Comparison of ENCODE assay signal across 1 cellular context in the genomic region with DNA sequence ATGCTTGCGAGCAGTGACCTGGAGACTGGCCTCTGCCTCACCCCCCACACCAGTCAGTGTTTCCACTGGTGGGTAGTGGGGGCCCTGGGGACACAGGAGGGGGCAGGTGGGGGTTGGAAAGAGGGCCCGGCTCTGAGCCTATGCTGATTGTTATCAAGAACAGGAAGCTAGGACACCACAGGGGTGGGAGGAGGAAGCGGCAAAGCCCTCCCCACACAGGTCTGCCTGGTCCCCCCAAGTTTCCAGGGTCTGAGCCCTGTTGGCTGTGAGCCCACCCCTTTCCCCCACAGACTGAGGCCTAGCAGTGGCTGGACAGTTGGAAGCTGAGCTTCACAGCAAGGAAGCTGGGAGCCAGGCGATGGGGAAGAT.
TF ChIP-seq lines count a peak whose summit lies in the region.

No MANE protein-coding gene starts in this region.

TF ChIP-seq in HepG2, 621 proteins besides CTCF, POLR2A, EP300 and RAD21:
- TF ChIP-seq, protein P1, sequence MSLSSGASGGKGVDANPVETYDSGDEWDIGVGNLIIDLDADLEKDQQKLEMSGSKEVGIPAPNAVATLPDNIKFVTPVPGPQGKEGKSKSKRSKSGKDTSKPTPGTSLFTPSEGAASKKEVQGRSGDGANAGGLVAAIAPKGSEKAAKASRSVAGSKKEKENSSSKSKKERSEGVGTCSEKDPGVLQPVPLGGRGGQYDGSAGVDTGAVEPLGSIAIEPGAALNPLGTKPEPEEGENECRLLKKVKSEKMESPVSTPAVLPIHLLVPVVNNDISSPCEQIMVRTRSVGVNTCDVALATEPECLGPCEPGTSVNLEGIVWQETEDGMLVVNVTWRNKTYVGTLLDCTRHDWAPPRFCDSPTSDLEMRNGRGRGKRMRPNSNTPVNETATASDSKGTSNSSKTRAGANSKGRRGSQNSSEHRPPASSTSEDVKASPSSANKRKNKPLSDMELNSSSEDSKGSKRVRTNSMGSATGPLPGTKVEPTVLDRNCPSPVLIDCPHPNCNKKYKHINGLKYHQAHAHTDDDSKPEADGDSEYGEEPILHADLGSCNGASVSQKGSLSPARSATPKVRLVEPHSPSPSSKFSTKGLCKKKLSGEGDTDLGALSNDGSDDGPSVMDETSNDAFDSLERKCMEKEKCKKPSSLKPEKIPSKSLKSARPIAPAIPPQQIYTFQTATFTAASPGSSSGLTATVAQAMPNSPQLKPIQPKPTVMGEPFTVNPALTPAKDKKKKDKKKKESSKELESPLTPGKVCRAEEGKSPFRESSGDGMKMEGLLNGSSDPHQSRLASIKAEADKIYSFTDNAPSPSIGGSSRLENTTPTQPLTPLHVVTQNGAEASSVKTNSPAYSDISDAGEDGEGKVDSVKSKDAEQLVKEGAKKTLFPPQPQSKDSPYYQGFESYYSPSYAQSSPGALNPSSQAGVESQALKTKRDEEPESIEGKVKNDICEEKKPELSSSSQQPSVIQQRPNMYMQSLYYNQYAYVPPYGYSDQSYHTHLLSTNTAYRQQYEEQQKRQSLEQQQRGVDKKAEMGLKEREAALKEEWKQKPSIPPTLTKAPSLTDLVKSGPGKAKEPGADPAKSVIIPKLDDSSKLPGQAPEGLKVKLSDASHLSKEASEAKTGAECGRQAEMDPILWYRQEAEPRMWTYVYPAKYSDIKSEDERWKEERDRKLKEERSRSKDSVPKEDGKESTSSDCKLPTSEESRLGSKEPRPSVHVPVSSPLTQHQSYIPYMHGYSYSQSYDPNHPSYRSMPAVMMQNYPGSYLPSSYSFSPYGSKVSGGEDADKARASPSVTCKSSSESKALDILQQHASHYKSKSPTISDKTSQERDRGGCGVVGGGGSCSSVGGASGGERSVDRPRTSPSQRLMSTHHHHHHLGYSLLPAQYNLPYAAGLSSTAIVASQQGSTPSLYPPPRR (CRISPR knock-in tag; IDR thresholded peaks at IDR 0.05; ENCODE audit: borderline replicate concordance) = no peak
- TF ChIP-seq GTF2F1 (IDR thresholded peaks at IDR 0.05; ENCODE audit: low read length) (no peak), CCAR2 (optimal IDR thresholded peaks at IDR 0.05; ENCODE audit: low read depth, low read length) (no peak), RBFOX2 (IDR thresholded peaks at IDR 0.05; ENCODE audit: low read depth, low read length) (no peak), XBP1 (CRISPR knock-in tag; IDR thresholded peaks at IDR 0.05) (no peak), JARID2 (CRISPR knock-in tag; IDR thresholded peaks at IDR 0.05; ENCODE audit: insufficient replicate concordance) (no peak), ELF3 (CRISPR knock-in tag; IDR thresholded peaks at IDR 0.05) (no peak), WIZ (CRISPR knock-in tag; IDR thresholded peaks at IDR 0.05) (no peak), NFE2L2 (IDR thresholded peaks at IDR 0.05; ENCODE audit: low read length) (no peak), BCL6 (CRISPR knock-in tag; IDR thresholded peaks at IDR 0.05) (no peak), KDM4B (CRISPR knock-in tag; IDR thresholded peaks at IDR 0.05) (no peak), TGIF2 (CRISPR knock-in tag; IDR thresholded peaks at IDR 0.05) (no peak), MIXL1 (CRISPR knock-in tag; IDR thresholded peaks at IDR 0.05) (no peak), ZNF878 (CRISPR knock-in tag; IDR thresholded peaks at IDR 0.05) (no peak), ZNF557 (CRISPR knock-in tag; IDR thresholded peaks at IDR 0.05) (no peak), ZFAT (CRISPR knock-in tag; conservative IDR thresholded peaks at IDR 0.05) (no peak), CHD4 (IDR thresholded peaks at IDR 0.05; ENCODE audit: borderline replicate concordance, low read length) (no peak)
- TF ChIP-seq, protein P2, sequence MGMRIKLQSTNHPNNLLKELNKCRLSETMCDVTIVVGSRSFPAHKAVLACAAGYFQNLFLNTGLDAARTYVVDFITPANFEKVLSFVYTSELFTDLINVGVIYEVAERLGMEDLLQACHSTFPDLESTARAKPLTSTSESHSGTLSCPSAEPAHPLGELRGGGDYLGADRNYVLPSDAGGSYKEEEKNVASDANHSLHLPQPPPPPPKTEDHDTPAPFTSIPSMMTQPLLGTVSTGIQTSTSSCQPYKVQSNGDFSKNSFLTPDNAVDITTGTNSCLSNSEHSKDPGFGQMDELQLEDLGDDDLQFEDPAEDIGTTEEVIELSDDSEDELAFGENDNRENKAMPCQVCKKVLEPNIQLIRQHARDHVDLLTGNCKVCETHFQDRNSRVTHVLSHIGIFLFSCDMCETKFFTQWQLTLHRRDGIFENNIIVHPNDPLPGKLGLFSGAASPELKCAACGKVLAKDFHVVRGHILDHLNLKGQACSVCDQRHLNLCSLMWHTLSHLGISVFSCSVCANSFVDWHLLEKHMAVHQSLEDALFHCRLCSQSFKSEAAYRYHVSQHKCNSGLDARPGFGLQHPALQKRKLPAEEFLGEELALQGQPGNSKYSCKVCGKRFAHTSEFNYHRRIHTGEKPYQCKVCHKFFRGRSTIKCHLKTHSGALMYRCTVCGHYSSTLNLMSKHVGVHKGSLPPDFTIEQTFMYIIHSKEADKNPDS (CRISPR knock-in tag; IDR thresholded peaks at IDR 0.05) = no peak
- TF ChIP-seq, protein P3, sequence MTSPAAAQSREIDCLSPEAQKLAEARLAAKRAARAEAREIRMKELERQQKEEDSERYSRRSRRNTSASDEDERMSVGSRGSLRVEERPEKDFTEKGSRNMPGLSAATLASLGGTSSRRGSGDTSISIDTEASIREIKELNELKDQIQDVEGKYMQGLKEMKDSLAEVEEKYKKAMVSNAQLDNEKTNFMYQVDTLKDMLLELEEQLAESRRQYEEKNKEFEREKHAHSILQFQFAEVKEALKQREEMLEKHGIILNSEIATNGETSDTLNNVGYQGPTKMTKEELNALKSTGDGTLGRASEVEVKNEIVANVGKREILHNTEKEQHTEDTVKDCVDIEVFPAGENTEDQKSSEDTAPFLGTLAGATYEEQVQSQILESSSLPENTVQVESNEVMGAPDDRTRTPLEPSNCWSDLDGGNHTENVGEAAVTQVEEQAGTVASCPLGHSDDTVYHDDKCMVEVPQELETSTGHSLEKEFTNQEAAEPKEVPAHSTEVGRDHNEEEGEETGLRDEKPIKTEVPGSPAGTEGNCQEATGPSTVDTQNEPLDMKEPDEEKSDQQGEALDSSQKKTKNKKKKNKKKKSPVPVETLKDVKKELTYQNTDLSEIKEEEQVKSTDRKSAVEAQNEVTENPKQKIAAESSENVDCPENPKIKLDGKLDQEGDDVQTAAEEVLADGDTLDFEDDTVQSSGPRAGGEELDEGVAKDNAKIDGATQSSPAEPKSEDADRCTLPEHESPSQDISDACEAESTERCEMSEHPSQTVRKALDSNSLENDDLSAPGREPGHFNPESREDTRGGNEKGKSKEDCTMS (CRISPR knock-in tag; conservative IDR thresholded peaks at IDR 0.05) = no peak
- TF ChIP-seq, protein P4, sequence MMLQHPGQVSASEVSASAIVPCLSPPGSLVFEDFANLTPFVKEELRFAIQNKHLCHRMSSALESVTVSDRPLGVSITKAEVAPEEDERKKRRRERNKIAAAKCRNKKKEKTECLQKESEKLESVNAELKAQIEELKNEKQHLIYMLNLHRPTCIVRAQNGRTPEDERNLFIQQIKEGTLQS (CRISPR knock-in tag; IDR thresholded peaks at IDR 0.05) = no peak
